ENCODE assay signal across 14 cellular contexts in genomic region chr15:64991536-64992135, GRCh38. TPM values are rescaled to one million over a fixed set of nuclear protein-coding genes. Genes with fewer than 3 reads are reported as not detected.
DNase-seq lines count a peak whose midpoint lies in the region; ATAC-seq and TF ChIP-seq lines count a peak whose summit lies in the region.
"Had no signal": no experiment of that assay in that cellular context is flagged by ENCODE, and none has a peak within 500 bp of the region (broad histone marks: within the 10 kb centered on the region; RNA-seq: fewer than 3 reads in every experiment).

No MANE protein-coding gene starts in this region.

- DNase-seq in activated T-cell treated with anti-CD3 and anti-CD28 coated beads, Interleukin-2, amount 50 U/mL, for 72 hours, result no peak
- DNase-seq in activated T-cell treated with anti-CD3 and anti-CD28 coated beads, Interleukin-2, amount 50 U/mL, for 48 hours, result no peak
- DNase-seq in NCI-H524 (lab: John Stamatoyannopoulos, UW) (peak; percentile 34 to 68), fibroblast of gingiva (ENCODE audit: low read depth) (peak; percentile 4), RPMI8226 (no peak)
- no peak for DNase-seq in activated CD8-positive, alpha-beta T cell treated with anti-CD3 and anti-CD28 coated beads for 36 hours
- DNase-seq: esophagus squamous epithelium, lower lobe of right lung, pancreas, WERI-Rb-1 had no signal

- H3K9ac ChIP-seq in parathyroid adenoma, result no peak overlapping the region

- H3K4me3 ChIP-seq in parathyroid adenoma (ENCODE audit: low read depth, low read length), result no peak overlapping the region
- H3K4me3 ChIP-seq: esophagus squamous epithelium, lower lobe of right lung, pancreas, SK-N-MC, thoracic aorta had no signal

- no peak overlapping the region for H3K27ac ChIP-seq in parathyroid adenoma
- H3K27ac ChIP-seq: esophagus squamous epithelium, lower lobe of right lung, pancreas, SK-N-MC, thoracic aorta, WERI-Rb-1 had no signal

- H3K79me2 ChIP-seq in parathyroid adenoma, result no peaks in the 10 kb centered on the region

- CTCF ChIA-PET in activated CD8-positive, alpha-beta T cell treated with anti-CD3 and anti-CD28 coated beads for 36 hours (lab: Charles Lee), result interaction anchor here (0.6 kb wide), 1 partner anchor 518 kb away, joined by 3 read pairs; no protein-coding TSS in a partner anchor

- no peak for TF ChIP-seq CTCF in parathyroid adenoma (IDR thresholded peaks at IDR 0.05)
- TF ChIP-seq CTCF in activated CD8-positive, alpha-beta T cell treated with anti-CD3 and anti-CD28 coated beads for 36 hours (IDR thresholded peaks at IDR 0.05), result no peak

- no peak for ATAC-seq in activated T-cell treated with anti-CD3 and anti-CD28 coated beads, Interleukin-2, amount 50 U/mL, for 72 hours (replicated peaks in 1 of 2)
- ATAC-seq in activated CD8-positive, alpha-beta T cell treated with anti-CD3 and anti-CD28 coated beads for 36 hours, result no peak
- ATAC-seq in HG02852 (IDR thresholded peaks at IDR 0.05; ENCODE audit: unreplicated experiment), result no peak
- ATAC-seq: lower lobe of right lung, pancreas had no signal

- H3K4me1 Mint-ChIP-seq in activated T-cell treated with anti-CD3 and anti-CD28 coated beads, Interleukin-2, amount 50 U/mL, for 72 hours (ENCODE audit: low read depth), result peaks cover 43% of the 10 kb centered on the region
- peaks cover 34% of the 10 kb centered on the region for H3K4me1 Mint-ChIP-seq in activated CD8-positive, alpha-beta T cell treated with anti-CD3 and anti-CD28 coated beads for 36 hours (ENCODE audit: low read depth)

- no peaks in the 10 kb centered on the region for H3K27me3 ChIP-seq in parathyroid adenoma (ENCODE audit: control insufficient read depth, insufficient read depth, low read length)
- H3K27me3 ChIP-seq: esophagus squamous epithelium, pancreas had no signal

- peaks cover 3 to 5% of the 10 kb centered on the region in 2 donors for H3K36me3 Mint-ChIP-seq in activated T-cell treated with anti-CD3 and anti-CD28 coated beads, Interleukin-2, amount 50 U/mL, for 72 hours (ENCODE audit: insufficient read depth in 2 of 2)
- H3K36me3 Mint-ChIP-seq in activated CD8-positive, alpha-beta T cell treated with anti-CD3 and anti-CD28 coated beads for 36 hours (ENCODE audit: low read depth), result peaks cover 7% of the 10 kb centered on the region

- POLR2A ChIA-PET in activated CD8-positive, alpha-beta T cell treated with anti-CD3 and anti-CD28 coated beads for 36 hours (lab: Charles Lee), result interaction anchor here (0.6 kb wide), 1 partner anchor 11 kb away, joined by 3 read pairs; no protein-coding TSS in a partner anchor

- no peaks in the 10 kb centered on the region for H3K4me1 ChIP-seq in parathyroid adenoma

- H3K36me3 ChIP-seq in parathyroid adenoma (ENCODE audit: control insufficient read depth, insufficient read depth, low read length), result no peaks in the 10 kb centered on the region
- H3K36me3 ChIP-seq: esophagus squamous epithelium, pancreas, thoracic aorta had no signal

- H2AFZ ChIP-seq in parathyroid adenoma, result peak overlapping the region; percentile 8

- H3K9me3 ChIP-seq in parathyroid adenoma (ENCODE audit: control insufficient read depth, low read length), result no peaks in the 10 kb centered on the region
- H3K9me3 ChIP-seq: esophagus squamous epithelium, lower lobe of right lung, pancreas, thoracic aorta had no signal

- no peaks in the 10 kb centered on the region for H3K9me3 Mint-ChIP-seq in activated T-cell treated with anti-CD3 and anti-CD28 coated beads, Interleukin-2, amount 50 U/mL, for 72 hours
- no peaks in the 10 kb centered on the region for H3K9me3 Mint-ChIP-seq in activated CD8-positive, alpha-beta T cell treated with anti-CD3 and anti-CD28 coated beads for 36 hours

- intact Hi-C loops in activated CD8-positive, alpha-beta T cell treated with anti-CD3 and anti-CD28 coated beads for 36 hours (cut with micrococcal nuclease), result no loop called here

- H3K27me3 Mint-ChIP-seq in activated T-cell treated with anti-CD3 and anti-CD28 coated beads, Interleukin-2, amount 50 U/mL, for 72 hours (ENCODE audit: low read depth), result no peaks in the 10 kb centered on the region
- H3K27me3 Mint-ChIP-seq in activated CD8-positive, alpha-beta T cell treated with anti-CD3 and anti-CD28 coated beads for 36 hours, result no peaks in the 10 kb centered on the region

- no peak overlapping the region for H3K4me2 ChIP-seq in parathyroid adenoma (ENCODE audit: low read length)

- peak overlapping the region; percentile 70 for H3K27ac Mint-ChIP-seq in activated T-cell treated with anti-CD3 and anti-CD28 coated beads, Interleukin-2, amount 50 U/mL, for 72 hours
- no peak overlapping the region for H3K27ac Mint-ChIP-seq in activated CD8-positive, alpha-beta T cell treated with anti-CD3 and anti-CD28 coated beads for 36 hours

- H3K4me3 Mint-ChIP-seq in activated T-cell treated with anti-CD3 and anti-CD28 coated beads, Interleukin-2, amount 50 U/mL, for 72 hours, result peak overlapping the region in 1 of 2 donors; percentile 60
- no peak overlapping the region for H3K4me3 Mint-ChIP-seq in activated CD8-positive, alpha-beta T cell treated with anti-CD3 and anti-CD28 coated beads for 36 hours

RNA-seq across cellular contexts. Expression of gene SPG21, which starts 1.9 kb away (rescaled TPM):
- total RNA-seq in activated T-cell treated with anti-CD3 and anti-CD28 coated beads, Interleukin-2, amount 50 U/mL, for 72 hours, result 10 to 100 TPM; 52.2 to 57.9 TPM
- 10 to 100 TPM; 72.3 to 73.0 TPM for total RNA-seq in activated CD8-positive, alpha-beta T cell treated with anti-CD3 and anti-CD28 coated beads for 36 hours

RNA-seq across cellular contexts. Expression of gene MTFMT, which starts 37.8 kb away (rescaled TPM):
- 10 to 100 TPM; 12.9 to 18.2 TPM for total RNA-seq in activated T-cell treated with anti-CD3 and anti-CD28 coated beads, Interleukin-2, amount 50 U/mL, for 72 hours
- 10 to 100 TPM; 19.7 to 21.0 TPM for total RNA-seq in activated CD8-positive, alpha-beta T cell treated with anti-CD3 and anti-CD28 coated beads for 36 hours

RNA-seq across cellular contexts. Expression of gene SLC51B, which starts 53.6 kb away (rescaled TPM):
- total RNA-seq in activated T-cell treated with anti-CD3 and anti-CD28 coated beads, Interleukin-2, amount 50 U/mL, for 72 hours, result not detected
- not detected for total RNA-seq in activated CD8-positive, alpha-beta T cell treated with anti-CD3 and anti-CD28 coated beads for 36 hours
- total RNA-seq: esophagus squamous epithelium, thoracic aorta had no signal

Comparison
In these comparisons a context has a peak if more than half of its experiments do, and no peak if none do; other contexts are left out.
1. DNase-seq: peak in NCI-H524 (2 of 2) and fibroblast of gingiva (single experiment); none in activated T-cell treated with anti-CD3 and anti-CD28 coated beads, Interleukin-2, amount 50 U/mL, for 72 hours (0 of 2), activated T-cell treated with anti-CD3 and anti-CD28 coated beads, Interleukin-2, amount 50 U/mL, for 48 hours (0 of 2), RPMI8226 (single experiment) and activated CD8-positive, alpha-beta T cell treated with anti-CD3 and anti-CD28 coated beads for 36 hours (single experiment).